Comparison of ENCODE assay signal across 29 cellular contexts in genomic region chr3:107757140-107757539, GRCh38.
"Had no signal": no experiment of that assay in that cellular context is flagged by ENCODE, and none has a peak within 500 bp of the region (broad histone marks: within the 10 kb centered on the region; RNA-seq: fewer than 3 reads in every experiment).

No MANE protein-coding gene starts in this region.

- H3K27me3 ChIP-seq: pancreas, suprapubic skin, tibial nerve, uterus had no signal

- H3K27ac ChIP-seq: lower lobe of right lung, pancreas, prostate gland, skin epidermis, suprapubic skin, tibial nerve, uterus had no signal

- H3K9me3 ChIP-seq: lower lobe of right lung, pancreas, prostate gland, suprapubic skin, tibial nerve, uterus had no signal

- ATAC-seq: left cardiac atrium; left lobe of liver; left ventricle myocardium superior; lower lobe of right lung; naive thymus-derived CD8-positive, alpha-beta T cell; pancreas; right cardiac atrium; sciatic nerve; stimulated activated effector memory CD8-positive, alpha-beta T cell treated with anti-CD3 and anti-CD28 coated beads, Interleukin-12 subunit alpha, Interleukin-12 subunit beta, amount 100 ng/mL, for 72 hours had no signal

- H3K4me3 Mint-ChIP-seq: naive thymus-derived CD8-positive, alpha-beta T cell; nephron; neural crest cell; stimulated activated effector memory CD8-positive, alpha-beta T cell treated with anti-CD3 and anti-CD28 coated beads, Interleukin-12 subunit alpha, Interleukin-12 subunit beta, amount 100 ng/mL, for 72 hours; stimulated activated naive CD8-positive, alpha-beta T cell treated with anti-CD3 and anti-CD28 coated beads, Interleukin-15, Interleukin-2, amounts not matched to agents 100 ng/mL and 50 ng/mL, for 24 hours; type B pancreatic cell had no signal

- H3K27me3 Mint-ChIP-seq: naive thymus-derived CD8-positive, alpha-beta T cell; stimulated activated naive CD8-positive, alpha-beta T cell treated with anti-CD3 and anti-CD28 coated beads, Interleukin-15, Interleukin-2, amounts not matched to agents 100 ng/mL and 50 ng/mL, for 24 hours; type B pancreatic cell had no signal

- H3K4me1 Mint-ChIP-seq: nephron; stimulated activated effector memory CD8-positive, alpha-beta T cell treated with anti-CD3 and anti-CD28 coated beads, Interleukin-12 subunit alpha, Interleukin-12 subunit beta, amount 100 ng/mL, for 72 hours had no signal

- DNase-seq: hippocampal formation; kidney glomerular epithelial cell; left cardiac atrium; left ventricle myocardium superior; lower lobe of right lung; mammary epithelial cell; naive thymus-derived CD8-positive, alpha-beta T cell; nucleus accumbens; pancreas; posterior cingulate gyrus; retina; right cardiac atrium; stimulated activated CD4-positive, alpha-beta T cell treated with anti-CD3 and anti-CD28 coated beads, Interleukin-12 subunit alpha, Interleukin-12 subunit beta, amount 100 ng/mL, for 4 hours; stimulated activated CD4-positive, alpha-beta T cell treated with anti-CD3 and anti-CD28 coated beads, Interleukin-15, amount 100 ng/mL, for 24 hours; stimulated activated CD4-positive, alpha-beta T cell treated with anti-CD3 and anti-CD28 coated beads, Interleukin-2, amount 100 ng/mL, for 24 hours; stimulated activated CD4-positive, alpha-beta T cell treated with anti-CD3 and anti-CD28 coated beads, Interleukin-4, amount 100 ng/mL, for 24 hours; stimulated activated naive CD4-positive, alpha-beta T cell; uterus had no signal

- H3K36me3 ChIP-seq: pancreas, prostate gland, uterus had no signal

- H3K4me1 ChIP-seq: lower lobe of right lung, prostate gland, suprapubic skin, uterus had no signal

- H3K27ac Mint-ChIP-seq: naive thymus-derived CD8-positive, alpha-beta T cell; nephron; stimulated activated effector memory CD8-positive, alpha-beta T cell treated with anti-CD3 and anti-CD28 coated beads, Interleukin-12 subunit alpha, Interleukin-12 subunit beta, amount 100 ng/mL, for 72 hours; stimulated activated naive CD8-positive, alpha-beta T cell treated with anti-CD3 and anti-CD28 coated beads, Interleukin-15, Interleukin-2, amounts not matched to agents 100 ng/mL and 50 ng/mL, for 24 hours; type B pancreatic cell had no signal

- H3K9me3 Mint-ChIP-seq: naive thymus-derived CD8-positive, alpha-beta T cell; nephron; neural crest cell; stimulated activated effector memory CD8-positive, alpha-beta T cell treated with anti-CD3 and anti-CD28 coated beads, Interleukin-12 subunit alpha, Interleukin-12 subunit beta, amount 100 ng/mL, for 72 hours; stimulated activated naive CD8-positive, alpha-beta T cell treated with anti-CD3 and anti-CD28 coated beads, Interleukin-15, Interleukin-2, amounts not matched to agents 100 ng/mL and 50 ng/mL, for 24 hours; type B pancreatic cell had no signal

- H3K4me3 ChIP-seq: lower lobe of right lung, pancreas, prostate gland, skin epidermis, suprapubic skin, tibial nerve, uterus had no signal
